In genomic region chr22:46501701-46502100, GRCh38 we compare ENCODE assay signal across 10 cellular contexts. TPM values are rescaled to one million over a fixed set of nuclear protein-coding genes. Genes with fewer than 3 reads are reported as not detected.
DNase-seq lines count a peak whose midpoint lies in the region; ATAC-seq, FAIRE-seq and TF ChIP-seq lines count a peak whose summit lies in the region.
"Had no signal": no experiment of that assay in that cellular context is flagged by ENCODE, and none has a peak within 500 bp of the region (broad histone marks: within the 10 kb centered on the region; RNA-seq: fewer than 3 reads in every experiment).

No MANE protein-coding gene starts in this region.

- TF ChIP-seq CTCF in Calu3 (IDR thresholded peaks at IDR 0.05; ENCODE audit: unreplicated experiment), result no peak
- TF ChIP-seq CTCF in omental fat pad (IDR thresholded peaks at IDR 0.05), result no peak

- BruUV-seq in Calu3 (replicated peaks; lab: Mats Ljungman, UMichigan), result no TSS peak

- H3K27ac Mint-ChIP-seq in Calu3 (ENCODE audit: unreplicated experiment), result peak overlapping the region; percentile 47
- H3K27ac Mint-ChIP-seq: T-helper 17 cell had no signal

- peak; percentile 96 for FAIRE-seq in RCC 7860 (lab: Jason Lieb, UNC)

- ATAC-seq in omental fat pad (ENCODE audit: low FRiP score), result peak; percentile 42
- no peak for ATAC-seq in GM19395 (IDR thresholded peaks at IDR 0.05; ENCODE audit: unreplicated experiment)
- ATAC-seq in HG02759 (IDR thresholded peaks at IDR 0.05; ENCODE audit: unreplicated experiment), result no peak
- ATAC-seq: T-helper 17 cell had no signal

- peaks cover 17% of the 10 kb centered on the region for H3K4me1 Mint-ChIP-seq in Calu3 (ENCODE audit: low read depth, unreplicated experiment)

- H3K9me3 Mint-ChIP-seq in Calu3 (ENCODE audit: low read depth, unreplicated experiment), result no peaks in the 10 kb centered on the region

- CTCF ChIA-PET in Calu3 (lab: Charles Lee), result interaction anchor here (0.7 kb wide), 1 partner anchor 1674 kb away, joined by 6 read pairs; no protein-coding TSS in a partner anchor

- DNase-seq in Calu3, result peak; percentile 14
- peak; percentile 79 for DNase-seq in RCC 7860 (ENCODE audit: low spot score)
- DNase-seq in epithelial cell of prostate (ENCODE audit: low read depth, low spot score), result no peak
- DNase-seq in omental fat pad (ENCODE audit: low spot score), result no peak
- DNase-seq in NCI-H1048 (lab: John Stamatoyannopoulos, UW), result no peak
- DNase-seq in activated CD4-positive, alpha-beta T cell treated with anti-CD3 and anti-CD28 coated beads, Interleukin-2, amount 50 U/mL, for 4 hours, result no peak
- DNase-seq: NCI-H510A, T-helper 17 cell had no signal

- H3K27me3 Mint-ChIP-seq in Calu3 (ENCODE audit: unreplicated experiment), result no peaks in the 10 kb centered on the region

- H3K4me3 Mint-ChIP-seq in Calu3 (ENCODE audit: low read depth, unreplicated experiment), result no peak overlapping the region
- H3K4me3 Mint-ChIP-seq: T-helper 17 cell had no signal

- peak overlapping the region; percentile 75 for H3K27ac ChIP-seq in epithelial cell of prostate

- intact Hi-C loops in Calu3 (cut with micrococcal nuclease; ENCODE audit: unreplicated experiment), result no loop called here

- H3K36me3 Mint-ChIP-seq in Calu3 (ENCODE audit: insufficient read depth, unreplicated experiment), result no peaks in the 10 kb centered on the region

RNA-seq across cellular contexts. Expression of gene CELSR1, which starts 35.7 kb away (rescaled TPM):
- total RNA-seq in Calu3 (2022), result 40.8 and 45.5 TPM in 2 replicates
- 1 to 10 TPM; 1.3 to 5.9 (median 2.7) TPM for total RNA-seq in omental fat pad

Comparison
In these comparisons a context has a peak if more than half of its experiments do, and no peak if none do; other contexts are left out.
1. DNase-seq: peak in Calu3 (single experiment) and RCC 7860 (single experiment); none in epithelial cell of prostate (single experiment), omental fat pad (single experiment), NCI-H1048 (single experiment) and activated CD4-positive, alpha-beta T cell treated with anti-CD3 and anti-CD28 coated beads, Interleukin-2, amount 50 U/mL, for 4 hours (0 of 2).